Comparison of ENCODE assay signal across 17 cellular contexts in the genomic region with DNA sequence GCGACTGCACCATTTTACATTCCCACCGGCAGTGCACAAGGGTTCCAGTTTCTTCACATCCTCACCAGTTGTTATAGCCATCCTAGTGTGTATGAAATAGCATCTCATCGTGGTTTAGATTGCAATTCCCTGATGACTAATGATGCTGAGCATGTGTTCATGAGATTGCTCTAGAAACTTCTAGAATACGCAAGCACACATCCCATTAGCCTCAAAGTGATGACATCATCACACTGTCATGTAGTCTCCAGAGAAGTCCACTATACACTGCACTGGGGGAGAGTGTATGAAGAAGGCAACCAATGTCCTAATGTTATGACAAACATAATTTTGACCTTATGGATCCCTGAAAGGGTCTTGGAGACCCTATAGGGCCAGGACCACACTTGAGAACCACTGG. TPM values are rescaled to one million over a fixed set of nuclear protein-coding genes. Genes with fewer than 3 reads are reported as not detected.
DNase-seq lines count a peak whose midpoint lies in the region; ATAC-seq, FAIRE-seq and TF ChIP-seq lines count a peak whose summit lies in the region.
"Had no signal": no experiment of that assay in that cellular context is flagged by ENCODE, and none has a peak within 500 bp of the region (broad histone marks: within the 10 kb centered on the region; RNA-seq: fewer than 3 reads in every experiment).

No MANE protein-coding gene starts in this region.

- no peak for FAIRE-seq in H1 (lab: Jason Lieb, UNC)

- H4K8ac ChIP-seq in H1 (ENCODE audit: extremely low read depth, insufficient read depth, low read length), result no peak overlapping the region
- H4K8ac ChIP-seq in trophoblast cell (ENCODE audit: low read depth, low read length), result no peak overlapping the region

- no peaks in the 10 kb centered on the region for H4K20me1 ChIP-seq in H1 (replicated peaks in 1 of 2; ENCODE audit: control insufficient read depth in 1 of 2, insufficient read depth in 2 of 2, low read length in 2 of 2)
- no peaks in the 10 kb centered on the region for H4K20me1 ChIP-seq in GM23338 (replicated peaks; ENCODE audit: insufficient read depth)

- H3K27ac ChIP-seq in H1 (ENCODE audit: low read depth, low read length) (no peak overlapping the region), trophoblast cell (ENCODE audit: low read depth, low read length) (no peak overlapping the region), GM23338 (ENCODE audit: low read depth) (no peak overlapping the region)
- H3K27ac ChIP-seq: body of pancreas, sigmoid colon had no signal

- H3K23me2 ChIP-seq in H1 (ENCODE audit: low read depth, low read length), result no peaks in the 10 kb centered on the region

- no peak overlapping the region for H3K56ac ChIP-seq in H1 (replicated peaks; ENCODE audit: insufficient read length, low read depth, low read length)

- WGBS in H1 (ENCODE audit: extremely low coverage in 1 of 2, insufficient coverage in 1 of 2, insufficient read length in 1 of 2, insufficient replicate concordance in 2 of 2, low coverage in 1 of 2, low lambda C conversion rate in 2 of 2, missing lambda C conversion rate in 1 of 2), 2 experiments, result 91% methylated on average over 3 of the region's 4 CpGs; no CpG with 5 or more reads in 1 of the 2 experiments
- WGBS in trophoblast cell (ENCODE audit: extremely low coverage, insufficient coverage, insufficient read length), result no CpG with 5 or more reads among the region's 4 CpGs

- no peak overlapping the region for H4K5ac ChIP-seq in H1 (ENCODE audit: insufficient read length, low read depth, low read length)

- H2BK120ac ChIP-seq in H1 (replicated peaks; ENCODE audit: low read depth, low read length), result no peak overlapping the region
- no peak overlapping the region for H2BK120ac ChIP-seq in trophoblast cell (ENCODE audit: insufficient read depth, low read length, poor library complexity)

- CTCF ChIA-PET in H1 (lab: Charles Lee; ENCODE audit: partially characterized antibody), result interaction anchor here (1.0 to 3.0 kb wide), 4 partner anchors 9 to 84 kb away, joined by 4 to 12 read pairs (median 6); no protein-coding TSS in a partner anchor

- H3K79me2 ChIP-seq in H1 (ENCODE audit: control insufficient read depth in 1 of 2, insufficient read depth in 2 of 2, low read length in 2 of 2) (no peaks in the 10 kb centered on the region), trophoblast cell (ENCODE audit: control insufficient read depth, insufficient read depth, low read length, poor library complexity) (no peaks in the 10 kb centered on the region), GM23338 (replicated peaks; ENCODE audit: insufficient read depth) (no peaks in the 10 kb centered on the region)

- TF ChIP-seq EP300 in H1 (IDR thresholded peaks at IDR 0.05; ENCODE audit: borderline replicate concordance in 1 of 2, low read depth in 2 of 2, low read length in 2 of 2), result no peak

- no peak for TF ChIP-seq CTCF in H1 (IDR thresholded peaks at IDR 0.05; ENCODE audit: control extremely low read depth in 1 of 3, insufficient read depth in 1 of 3, low read depth in 1 of 3, low read length in 3 of 3)
- no peak for TF ChIP-seq CTCF in GM23338 (conservative IDR thresholded peaks at IDR 0.05; ENCODE audit: low read depth in 2 of 2)

- H3K4ac ChIP-seq in H1 (replicated peaks; ENCODE audit: insufficient read length, low read depth, low read length) (no peak overlapping the region), trophoblast cell (ENCODE audit: low read depth, low read length) (no peak overlapping the region)

- H4K12ac ChIP-seq in trophoblast cell (ENCODE audit: low read depth, low read length), result no peak overlapping the region

- no peak overlapping the region for H3K4me3 Mint-ChIP-seq in GM23338
- H3K4me3 Mint-ChIP-seq: activated CD4-positive, alpha-beta memory T cell treated with anti-CD3 and anti-CD28 coated beads, Interleukin-2, amount 10 ng/mL, durations not matched to agents 7 days and 5 days; endodermal cell; H9 had no signal

- H3K4me2 ChIP-seq in H1 (ENCODE audit: insufficient read depth in 1 of 2, low read depth in 2 of 2, low read length in 2 of 2) (no peak overlapping the region), trophoblast cell (ENCODE audit: low read length) (no peak overlapping the region), GM23338 (no peak overlapping the region)

- H2BK15ac ChIP-seq in H1 (ENCODE audit: low read length), result no peak overlapping the region

- peaks cover 0 to 20% (median 7%) of the 10 kb centered on the region in 4 experiments; a peak in 4 of 7 replicates for H3K4me1 ChIP-seq in H1 (replicated peaks in 1 of 4; ENCODE audit: control insufficient read depth in 3 of 4, insufficient read depth in 4 of 4, low read length in 3 of 4)
- H3K4me1 ChIP-seq in trophoblast cell (ENCODE audit: control insufficient read depth in 1 of 2, insufficient read depth in 2 of 2, low read length in 2 of 2), result peaks cover 2 to 3% of the 10 kb centered on the region in 2 experiments
- no peaks in the 10 kb centered on the region for H3K4me1 ChIP-seq in GM23338 (ENCODE audit: insufficient read depth)
- H3K4me1 ChIP-seq: body of pancreas, sigmoid colon had no signal

- H2BK20ac ChIP-seq in H1 (ENCODE audit: low read length), result no peak overlapping the region

- no peak overlapping the region for H3K18ac ChIP-seq in H1 (ENCODE audit: extremely low read depth, low read length)
- no peak overlapping the region for H3K18ac ChIP-seq in trophoblast cell (ENCODE audit: low read length)

- H3K36me3 Mint-ChIP-seq in GM23338 (ENCODE audit: low read depth), result no peaks in the 10 kb centered on the region

- H4K91ac ChIP-seq in H1 (replicated peaks; ENCODE audit: insufficient read length, low read length) (no peak overlapping the region), trophoblast cell (ENCODE audit: low read depth, low read length) (no peak overlapping the region)

- H3K9me2 ChIP-seq in GM23338 (ENCODE audit: insufficient read depth), result no peaks in the 10 kb centered on the region

- ATAC-seq in GM23338, result no peak
- ATAC-seq: body of pancreas; stimulated activated naive CD8-positive, alpha-beta T cell treated with anti-CD3 and anti-CD28 coated beads, Interleukin-15, Interleukin-2, amounts not matched to agents 100 U/mL and 50 U/mL, for 24 hours had no signal

- H3K27me3 ChIP-seq in H1 (replicated peaks in 1 of 4; ENCODE audit: control insufficient read depth in 3 of 4, extremely low read depth in 1 of 4, insufficient read depth in 3 of 4, low read length in 3 of 4) (no peaks in the 10 kb centered on the region; a peak in 1 of 7 replicates), trophoblast cell (ENCODE audit: insufficient read depth, low read length) (no peaks in the 10 kb centered on the region), GM23338 (ENCODE audit: insufficient read depth) (no peaks in the 10 kb centered on the region)
- H3K27me3 ChIP-seq: body of pancreas, sigmoid colon had no signal

- no peaks in the 10 kb centered on the region for H3K9me3 ChIP-seq in H1 (ENCODE audit: insufficient read depth in 2 of 2, low read depth in 1 of 2, low read length in 1 of 2)
- H3K9me3 ChIP-seq in trophoblast cell (ENCODE audit: insufficient read depth, low read depth, low read length), result no peaks in the 10 kb centered on the region
- H3K9me3 ChIP-seq: body of pancreas, sigmoid colon had no signal

- H3K23ac ChIP-seq in H1 (ENCODE audit: insufficient read length) (no peak overlapping the region), trophoblast cell (ENCODE audit: low read length) (no peak overlapping the region)

- H2BK12ac ChIP-seq in H1 (ENCODE audit: low read depth, low read length) (no peak overlapping the region), trophoblast cell (ENCODE audit: low read length) (no peak overlapping the region)

- H3K4me3 ChIP-seq in H1 (ENCODE audit: extremely low read depth in 1 of 4, insufficient read depth in 2 of 4, low read depth in 3 of 4, low read length in 4 of 4), result no peak overlapping the region
- H3K4me3 ChIP-seq in trophoblast cell (ENCODE audit: low read depth, low read length), result no peak overlapping the region
- H3K4me3 ChIP-seq in GM23338, result no peak overlapping the region
- H3K4me3 ChIP-seq: body of pancreas, sigmoid colon had no signal

- no peak overlapping the region for H3K27ac Mint-ChIP-seq in GM23338
- H3K27ac Mint-ChIP-seq: activated CD4-positive, alpha-beta memory T cell treated with anti-CD3 and anti-CD28 coated beads, Interleukin-2, amount 10 ng/mL, durations not matched to agents 7 days and 5 days; activated T-helper 2 cell treated with anti-CD3 and anti-CD28 coated beads, Interferon-gamma antibody, Interleukin-2, Interleukin-4, amounts not matched to agents 10 μg/mL and 5 μg/mL and 100 μg/mL, durations not matched to agents 14 hours and 24 hours and 36 hours; endodermal cell; H9 had no signal

- H3K9ac ChIP-seq in H1 (replicated peaks in 1 of 4; ENCODE audit: extremely low read depth in 1 of 4, low read depth in 3 of 4, low read length in 3 of 4), result no peak overlapping the region
- H3K9ac ChIP-seq in trophoblast cell (ENCODE audit: low read length), result no peak overlapping the region

- H3F3A ChIP-seq in GM23338 (replicated peaks; ENCODE audit: low read depth), result no peaks in the 10 kb centered on the region

- POLR2A ChIA-PET in H1 (lab: Charles Lee; ENCODE audit: partially characterized antibody), result no interaction called here

- no peak for TF ChIP-seq RAD21 in H1 (IDR thresholded peaks at IDR 0.05 in 1 of 2, conservative IDR thresholded peaks at IDR 0.05 in 1 of 2; ENCODE audit: low read depth in 2 of 2, low read length in 2 of 2)

- H3K36me3 ChIP-seq in H1 (ENCODE audit: control insufficient read depth in 2 of 4, insufficient read depth in 4 of 4, low read length in 3 of 4), result no peaks in the 10 kb centered on the region
- no peaks in the 10 kb centered on the region for H3K36me3 ChIP-seq in trophoblast cell (ENCODE audit: control insufficient read depth in 1 of 2, insufficient read depth in 2 of 2, low read length in 2 of 2)
- H3K36me3 ChIP-seq in GM23338 (ENCODE audit: insufficient read depth), result no peaks in the 10 kb centered on the region
- H3K36me3 ChIP-seq: sigmoid colon had no signal

- H3K27me3 Mint-ChIP-seq in GM23338 (ENCODE audit: insufficient read depth, low read depth, poor library complexity), result peaks cover 9% of the 10 kb centered on the region

- H3K9me3 Mint-ChIP-seq in GM23338, result no peaks in the 10 kb centered on the region
- H3K9me3 Mint-ChIP-seq: activated CD4-positive, alpha-beta memory T cell treated with anti-CD3 and anti-CD28 coated beads, Interleukin-2, amount 10 ng/mL, durations not matched to agents 7 days and 5 days; activated T-helper 2 cell treated with anti-CD3 and anti-CD28 coated beads, Interferon-gamma antibody, Interleukin-2, Interleukin-4, amounts not matched to agents 10 μg/mL and 5 μg/mL and 100 μg/mL, durations not matched to agents 14 hours and 24 hours and 36 hours; endodermal cell; H9 had no signal

- H3K14ac ChIP-seq in H1 (ENCODE audit: insufficient read length), result no peak overlapping the region
- no peak overlapping the region for H3K14ac ChIP-seq in trophoblast cell (ENCODE audit: low read length)

- H2BK5ac ChIP-seq in H1 (ENCODE audit: low read depth, low read length), result no peak overlapping the region
- H2BK5ac ChIP-seq in trophoblast cell (ENCODE audit: low read depth, low read length, poor library complexity), result no peak overlapping the region

- no peaks in the 10 kb centered on the region; the same call in 1 of the 2 replicates for H3K79me1 ChIP-seq in H1 (ENCODE audit: low read depth, low read length)
- no peaks in the 10 kb centered on the region for H3K79me1 ChIP-seq in trophoblast cell (ENCODE audit: low read length)

- H3K4me1 Mint-ChIP-seq in GM23338, result peaks cover 24% of the 10 kb centered on the region
- H3K4me1 Mint-ChIP-seq: activated CD4-positive, alpha-beta memory T cell treated with anti-CD3 and anti-CD28 coated beads, Interleukin-2, amount 10 ng/mL, durations not matched to agents 7 days and 5 days had no signal

- peak; percentile 84 for DNase-seq in ELR (ENCODE audit: low read depth)
- DNase-seq in OCI-M1 (lab: John Stamatoyannopoulos, UW), result peak; percentile 6
- no peak for DNase-seq in H1 (ENCODE audit: low read depth in 1 of 2, low spot score in 2 of 2)
- peak; percentile 40 to 69 for DNase-seq in trophoblast cell
- DNase-seq in NCI-H446 (lab: John Stamatoyannopoulos, UW), result no peak
- no peak for DNase-seq in GM23338 (ENCODE audit: low spot score)
- DNase-seq in SW 1271 (lab: John Stamatoyannopoulos, UW), result no peak
- no peak for DNase-seq in NCI-H2227 treated with DMSO at 0.1 percent for 48 hours (lab: John Stamatoyannopoulos, UW)
- DNase-seq: activated CD4-positive, alpha-beta memory T cell treated with anti-CD3 and anti-CD28 coated beads, Interleukin-2, amount 10 ng/mL, durations not matched to agents 7 days and 5 days; body of pancreas; endodermal cell; H9; hypothalamus; NCI-H524; stimulated activated naive CD8-positive, alpha-beta T cell treated with anti-CD3 and anti-CD28 coated beads, Interleukin-15, Interleukin-2, amounts not matched to agents 100 U/mL and 50 U/mL, for 24 hours had no signal

- H2AK5ac ChIP-seq in H1 (ENCODE audit: low read depth, low read length) (0 out of 2 replicates have a peak overlapping the region, but pooled peaks have one; percentile 40), trophoblast cell (ENCODE audit: low read length) (no peak overlapping the region)

- TF ChIP-seq POLR2A in H1 (IDR thresholded peaks at IDR 0.05; ENCODE audit: control extremely low read depth in 1 of 2, low read depth in 2 of 2, low read length in 2 of 2), result no peak

- H2AFZ ChIP-seq in H1 (ENCODE audit: low read length), result no peak overlapping the region
- H2AFZ ChIP-seq in trophoblast cell (ENCODE audit: insufficient read depth, low read length, poor library complexity), result no peak overlapping the region
- H2AFZ ChIP-seq in GM23338, result no peak overlapping the region

RNA-seq across cellular contexts. Expression of a gene that starts 30.2 kb away (rescaled TPM):
- total RNA-seq in H1 (2021; fragmentation: NEBNext Ultra II Directional; extraction: Animal tissue kit (Norgen Biotek cat#: 25700)), result 15.5 and 17.4 TPM in 2 replicates
- polyA plus RNA-seq in H1 (2011; rRNA removed), result 24.2 and 26.5 TPM in 2 replicates
- 18.1 TPM for polyA plus RNA-seq in H1 (2011; cell fraction: cytosol; rRNA removed)
- polyA plus RNA-seq in H1 (2011; cell fraction: nucleus; rRNA removed), result 23.2 TPM
- polyA plus RNA-seq in H1 (2012, experiment 1 of 2), result 7.5 to 15.3 TPM (median 12.9 TPM) in 4 replicates
- 12.0 TPM for polyA plus RNA-seq in H1 (2012, experiment 2 of 2)
- 42.7 TPM for polyA plus RNA-seq in H1 (2013, experiment 1 of 2)
- polyA plus RNA-seq in H1 (2013, experiment 2 of 2), result 31.4 TPM
- polyA minus RNA-seq in H1 (2011; rRNA and poly(A)+ RNA removed), result 9.5 and 12.2 TPM in 2 replicates
- 17.5 TPM for polyA minus RNA-seq in H1 (2011; cell fraction: cytosol; rRNA and poly(A)+ RNA removed)
- polyA minus RNA-seq in H1 (2011; cell fraction: nucleus; rRNA and poly(A)+ RNA removed), result 6.6 TPM
- 15.9 and 19.7 TPM in 2 replicates for polyA plus RNA-seq in trophoblast cell (2013)
- 24.9 and 26.8 TPM in 2 replicates for total RNA-seq in GM23338 (2014; rRNA removed; shearing (Covaris generic))
- 18.8 and 24.4 TPM in 2 replicates for polyA plus RNA-seq in GM23338 (2016; fragmentation: Nextera tagmentation; extraction: Ambion mirVana)
- total RNA-seq: activated CD4-positive, alpha-beta memory T cell treated with anti-CD3 and anti-CD28 coated beads, Interleukin-2, amount 10 ng/mL, durations not matched to agents 7 days and 5 days; activated T-helper 2 cell treated with anti-CD3 and anti-CD28 coated beads, Interferon-gamma antibody, Interleukin-2, Interleukin-4, amounts not matched to agents 10 μg/mL and 5 μg/mL and 100 μg/mL, durations not matched to agents 14 hours and 24 hours and 36 hours had no signal

Comparison
In these comparisons a context has a peak if more than half of its experiments do, and no peak if none do; other contexts are left out.
1. DNase-seq: peak in ELR (single experiment), OCI-M1 (single experiment) and trophoblast cell (2 of 2); none in H1 (0 of 2), NCI-H446 (0 of 2), GM23338 (single experiment), SW 1271 (0 of 2) and NCI-H2227 treated with DMSO at 0.1 percent for 48 hours (single experiment).